Comparison of ENCODE assay signal across 13 cellular contexts in genomic region chr14:20802341-20803084, GRCh38. TPM values are rescaled to one million over a fixed set of nuclear protein-coding genes. Genes with fewer than 3 reads are reported as not detected.
DNase-seq lines count a peak whose midpoint lies in the region; ATAC-seq, FAIRE-seq and TF ChIP-seq lines count a peak whose summit lies in the region.
"Had no signal": no experiment of that assay in that cellular context is flagged by ENCODE, and none has a peak within 500 bp of the region (broad histone marks: within the 10 kb centered on the region; RNA-seq: fewer than 3 reads in every experiment).

Gene RNASE1 (minus strand): TSS chr14:20802844. CDS start chr14:20802068, 776 bp downstream.

- H3K4ac ChIP-seq in trophoblast cell (ENCODE audit: low read depth, low read length): no peak within 1 kb of the TSS

- H3K36me3 Mint-ChIP-seq in activated CD8-positive, alpha-beta T cell treated with anti-CD3 and anti-CD28 coated beads, Interleukin-2, amount 10 ng/mL, durations not matched to agents 7 days and 5 days (ENCODE audit: low read depth): no peaks in the 10 kb centered on the region

- peaks cover 19% of the 10 kb centered on the region for H3K79me2 ChIP-seq in K562 (ENCODE audit: control insufficient read depth, insufficient read depth, low read length)
- peaks cover 2% of the 10 kb centered on the region for H3K79me2 ChIP-seq in trophoblast cell (ENCODE audit: control insufficient read depth, insufficient read depth, low read length, poor library complexity)

- no peak within 1 kb of the TSS for H3K18ac ChIP-seq in trophoblast cell (ENCODE audit: low read length)

- DNase-seq in A172 (ENCODE audit: low spot score) (peak; percentile 9), K562 (ENCODE audit: extremely low read depth in 1 of 4, low spot score in 3 of 4) (peak; percentile 24 to 65 (median 32)), right atrium auricular region (ENCODE audit: low spot score) (peak; percentile 84), trophoblast cell (no peak), OCI-M1 (lab: John Stamatoyannopoulos, UW) (no peak)
- DNase-seq in stimulated activated CD8-positive, alpha-beta memory T cell treated with anti-CD3 and anti-CD28 coated beads, Interleukin-4, amount 100 ng/mL, for 48 hours: no peak
- no peak for DNase-seq in activated CD8-positive, alpha-beta T cell treated with anti-CD3 and anti-CD28 coated beads, Interleukin-2, amount 10 ng/mL, durations not matched to agents 7 days and 5 days
- DNase-seq: activated T-cell treated with anti-CD3 and anti-CD28 coated beads, Interleukin-2, amount 50 U/mL, for 48 hours; T-helper 1 cell had no signal

- no peaks in the 10 kb centered on the region for H3K9me3 ChIP-seq in K562 (replicated peaks; ENCODE audit: control insufficient read depth, insufficient read depth, low read depth, low read length)
- H3K9me3 ChIP-seq in right atrium auricular region: no peaks in the 10 kb centered on the region
- H3K9me3 ChIP-seq in trophoblast cell (ENCODE audit: insufficient read depth, low read depth, low read length): no peaks in the 10 kb centered on the region

- peak within 1 kb of the TSS; percentile 88 for H3K27ac ChIP-seq in K562 (ENCODE audit: extremely low read depth, low read depth, low read length)
- H3K27ac ChIP-seq in right atrium auricular region: peak within 1 kb of the TSS; percentile 63 to 80
- H3K27ac ChIP-seq in trophoblast cell (ENCODE audit: low read depth, low read length): no peak within 1 kb of the TSS
- H3K27ac ChIP-seq: HL-60 had no signal

- WGBS in K562 (ENCODE audit: insufficient coverage, low coverage, missing lambda C conversion rate): 19% methylated on average over 10 of the region's 11 CpGs
- no CpG with 5 or more reads among the region's 11 CpGs for WGBS in trophoblast cell (ENCODE audit: extremely low coverage, insufficient coverage, insufficient read length)

- H3K36me3 ChIP-seq in K562 (ENCODE audit: control insufficient read depth, insufficient read depth, low read length) (no peaks in the 10 kb centered on the region; the same call in 2 of the 3 replicates), right atrium auricular region (no peaks in the 10 kb centered on the region), trophoblast cell (ENCODE audit: control insufficient read depth in 1 of 2, insufficient read depth in 2 of 2, low read length in 2 of 2) (no peaks in the 10 kb centered on the region)

- FAIRE-seq in K562 (lab: Jason Lieb, UNC): peak; percentile 64
- FAIRE-seq: A204.1 had no signal

- in situ Hi-C loops in K562 (cut with MboI): no loop called here

- TF ChIP-seq CTCF in K562 (IDR thresholded peaks at IDR 0.05 in 2 of 3, conservative IDR thresholded peaks at IDR 0.05 in 1 of 3; ENCODE audit: insufficient read depth in 2 of 3, low read depth in 1 of 3, low read length in 3 of 3) (no peak), right atrium auricular region (IDR thresholded peaks at IDR 0.05) (no peak)

- peaks cover 5% of the 10 kb centered on the region for H3K4me1 Mint-ChIP-seq in activated CD8-positive, alpha-beta T cell treated with anti-CD3 and anti-CD28 coated beads, Interleukin-2, amount 10 ng/mL, durations not matched to agents 7 days and 5 days (ENCODE audit: low read depth)

- peaks cover 12% of the 10 kb centered on the region for H3K27me3 Mint-ChIP-seq in activated CD8-positive, alpha-beta T cell treated with anti-CD3 and anti-CD28 coated beads, Interleukin-2, amount 10 ng/mL, durations not matched to agents 7 days and 5 days (ENCODE audit: low read depth)

- no peak for TF ChIP-seq POLR2A in K562 (conservative IDR thresholded peaks at IDR 0.05)

- H3K4me1 ChIP-seq in K562 (replicated peaks in 1 of 2; ENCODE audit: control insufficient read depth in 2 of 2, insufficient read depth in 2 of 2, low read length in 2 of 2) (peaks cover 27 to 59% of the 10 kb centered on the region in 2 experiments), right atrium auricular region (peaks cover 0 to 27% of the 10 kb centered on the region in 2 donors), trophoblast cell (ENCODE audit: control insufficient read depth in 1 of 2, insufficient read depth in 2 of 2, low read length in 2 of 2) (peaks cover 14 to 21% of the 10 kb centered on the region in 2 experiments)

- peak within 1 kb of the TSS; percentile 88 for H2AK5ac ChIP-seq in trophoblast cell (ENCODE audit: low read length)

- H3K9ac ChIP-seq in K562 (ENCODE audit: insufficient read depth in 1 of 2, low read depth in 2 of 2, low read length in 2 of 2) (peak within 1 kb of the TSS; percentile 55 to 87), trophoblast cell (ENCODE audit: low read length) (no peak within 1 kb of the TSS)

- H3K4me3 ChIP-seq in K562 (peak within 1 kb of the TSS; percentile 30), right atrium auricular region (peak within 1 kb of the TSS; percentile 39 to 49), trophoblast cell (ENCODE audit: low read depth, low read length) (no peak within 1 kb of the TSS)

- H4K8ac ChIP-seq in trophoblast cell (ENCODE audit: low read depth, low read length): no peak within 1 kb of the TSS

- no TSS peak for BruUV-seq in K562 (replicated peaks; lab: Mats Ljungman, UMichigan)

- CTCF ChIA-PET in K562 (lab: Yijun Ruan, JAX; ENCODE audit: low intra/inter-chr PET ratio): no interaction called here
- CTCF ChIA-PET in activated CD8-positive, alpha-beta T cell treated with anti-CD3 and anti-CD28 coated beads, Interleukin-2, amount 10 ng/mL, durations not matched to agents 7 days and 5 days (lab: Charles Lee): no interaction called here

- H3K27ac Mint-ChIP-seq in activated CD8-positive, alpha-beta T cell treated with anti-CD3 and anti-CD28 coated beads, Interleukin-2, amount 10 ng/mL, durations not matched to agents 7 days and 5 days: no peak within 1 kb of the TSS

- no peak for TF ChIP-seq RAD21 in K562 (CRISPR knock-in tag; conservative IDR thresholded peaks at IDR 0.05 in 1 of 2, IDR thresholded peaks at IDR 0.05 in 1 of 2)

- intact Hi-C loops in K562 (cut with micrococcal nuclease): no loop called here

- peak within 1 kb of the TSS; percentile 89 for H2BK12ac ChIP-seq in trophoblast cell (ENCODE audit: low read length)

- ATAC-seq in K562: peak; percentile 17
- no peak for ATAC-seq in activated CD8-positive, alpha-beta T cell treated with anti-CD3 and anti-CD28 coated beads, Interleukin-2, amount 10 ng/mL, durations not matched to agents 7 days and 5 days
- ATAC-seq in HG02759 (IDR thresholded peaks at IDR 0.05; ENCODE audit: unreplicated experiment): no peak

- peaks cover 21% of the 10 kb centered on the region for H3K79me1 ChIP-seq in trophoblast cell (ENCODE audit: low read length)

- TF ChIP-seq EP300 in K562 (IDR thresholded peaks at IDR 0.05; ENCODE audit: low read length): no peak

- no peaks in the 10 kb centered on the region for H3K9me3 Mint-ChIP-seq in activated CD8-positive, alpha-beta T cell treated with anti-CD3 and anti-CD28 coated beads, Interleukin-2, amount 10 ng/mL, durations not matched to agents 7 days and 5 days (ENCODE audit: insufficient read depth)

- no peak within 1 kb of the TSS for H3K4me3 Mint-ChIP-seq in activated CD8-positive, alpha-beta T cell treated with anti-CD3 and anti-CD28 coated beads, Interleukin-2, amount 10 ng/mL, durations not matched to agents 7 days and 5 days

- H3K9me1 ChIP-seq in K562 (ENCODE audit: control insufficient read depth, insufficient read depth, low read length): no peaks in the 10 kb centered on the region

- H2BK120ac ChIP-seq in trophoblast cell (ENCODE audit: insufficient read depth, low read length, poor library complexity): no peak within 1 kb of the TSS

- no peak within 1 kb of the TSS for H3K23ac ChIP-seq in trophoblast cell (ENCODE audit: low read length)

- H2AFZ ChIP-seq in K562 (ENCODE audit: low read depth, low read length) (peak within 1 kb of the TSS; percentile 87), trophoblast cell (ENCODE audit: insufficient read depth, low read length, poor library complexity) (no peak within 1 kb of the TSS)

- H3K4me2 ChIP-seq in K562 (ENCODE audit: insufficient read depth, low read length): peak within 1 kb of the TSS; percentile 83
- no peak within 1 kb of the TSS for H3K4me2 ChIP-seq in trophoblast cell (ENCODE audit: low read length)

- peak within 1 kb of the TSS; percentile 5 for H3K14ac ChIP-seq in trophoblast cell (ENCODE audit: low read length)

- POLR2A ChIA-PET in K562 (lab: Yijun Ruan, JAX): interaction anchor here (1.0 to 1.8 kb wide), 3 partner anchors 8 to 18 kb away, joined by 4 to 5 read pairs (median 4); no protein-coding TSS in a partner anchor
- POLR2A ChIA-PET in activated CD8-positive, alpha-beta T cell treated with anti-CD3 and anti-CD28 coated beads, Interleukin-2, amount 10 ng/mL, durations not matched to agents 7 days and 5 days (lab: Charles Lee): no interaction called here

- peak within 1 kb of the TSS; percentile 18 for H2BK5ac ChIP-seq in trophoblast cell (ENCODE audit: low read depth, low read length, poor library complexity)

- H4K12ac ChIP-seq in trophoblast cell (ENCODE audit: low read depth, low read length): no peak within 1 kb of the TSS

- peak within 1 kb of the TSS; percentile 42 for H4K91ac ChIP-seq in trophoblast cell (ENCODE audit: low read depth, low read length)

- no peaks in the 10 kb centered on the region for H3K27me3 ChIP-seq in K562 (ENCODE audit: control insufficient read depth in 2 of 2, insufficient read depth in 2 of 2, low read length in 2 of 2)
- H3K27me3 ChIP-seq in right atrium auricular region: no peaks in the 10 kb centered on the region
- H3K27me3 ChIP-seq in trophoblast cell (ENCODE audit: insufficient read depth, low read length): no peaks in the 10 kb centered on the region

- H4K20me1 ChIP-seq in K562 (replicated peaks; ENCODE audit: control insufficient read depth, insufficient read depth, low read length): no peaks in the 10 kb centered on the region

RNA-seq across cellular contexts. Expression of gene RNASE1, which starts in this region (rescaled TPM):
- not detected in 2 replicates for total RNA-seq in A172 (2014; rRNA removed; shearing (Covaris generic))
- 7.9 and 16.0 TPM in 2 replicates for total RNA-seq in K562 (2011; cell fraction: chromatin; rRNA removed; ENCODE audit: low replicate concordance)
- 21.0 and 22.2 TPM in 2 replicates for total RNA-seq in K562 (2011; cell fraction: nucleolus; rRNA removed)
- total RNA-seq in K562 (2011; cell fraction: nucleoplasm; rRNA removed): 18.3 and 20.5 TPM in 2 replicates
- total RNA-seq in K562 (2014; rRNA removed) (10.7 and 12.7 TPM in 2 replicates), K562 (2014; rRNA removed; fragmentation: Illumina TruSeq; extraction: Trizol) (6.6 and 9.8 TPM in 2 replicates), K562 (2015; rRNA removed; fragmentation: Illumina TruSeq; extraction: Trizol) (13.9 and 16.9 TPM in 2 replicates), K562 (2021) (6.4 and 6.8 TPM in 2 replicates), right atrium auricular region (100 to 1,000 TPM; 230 to 343 TPM)
- polyA plus RNA-seq in K562 (2011; rRNA removed) (24.5 and 46.3 TPM in 2 replicates), K562 (2014; fragmentation: Illumina TruSeq; extraction: Trizol) (11.7 and 19.4 TPM in 2 replicates), K562 (2014; fragmentation: Nextera tagmentation; extraction: Ambion mirVana) (10 to 100 TPM; 33.1 to 33.3 TPM), K562 (2014; rRNA removed) (11.2 and 22.3 TPM in 2 replicates)
- polyA plus RNA-seq in K562 (2011; cell fraction: cytosol; rRNA removed): 49.2 and 64.0 TPM in 2 replicates
- 13.0 and 27.7 TPM in 2 replicates for polyA plus RNA-seq in K562 (2011; cell fraction: nucleus; rRNA removed)
- 20.5 and 22.5 TPM in 2 replicates for polyA plus RNA-seq in K562 (2012)
- 20.5 and 23.2 TPM in 2 replicates for polyA minus RNA-seq in K562 (2011; rRNA and poly(A)+ RNA removed)
- polyA minus RNA-seq in K562 (2011; cell fraction: cytosol; rRNA and poly(A)+ RNA removed): 4.5 and 6.8 TPM in 2 replicates
- polyA minus RNA-seq in K562 (2011; cell fraction: nucleus; rRNA and poly(A)+ RNA removed): 1.6 and 6.7 TPM in 2 replicates
- polyA plus RNA-seq in trophoblast cell (2013): 0.81 and 1.2 TPM in 2 replicates
- total RNA-seq in activated CD8-positive, alpha-beta T cell treated with anti-CD3 and anti-CD28 coated beads, Interleukin-2, amount 10 ng/mL, durations not matched to agents 7 days and 5 days: not detected
- total RNA-seq: osteocyte had no signal

Comparison
In these comparisons a context has a peak if more than half of its experiments do, and no peak if none do; other contexts are left out.
1. RNA of gene RNASE1 (total RNA-seq): 230 to 343 TPM in right atrium auricular region; 6.4 to 22.2 TPM in K562, not detected in A172 and not detected in activated CD8-positive, alpha-beta T cell treated with anti-CD3 and anti-CD28 coated beads, Interleukin-2, amount 10 ng/mL, durations not matched to agents 7 days and 5 days; every median in the first group is over 4 times any median in the second.
2. Peak in DNase-seq in A172; RNA of the gene not detected or under 1 TPM.
3. DNase-seq: peak in K562 (4 of 4) and right atrium auricular region (single experiment); none in trophoblast cell (0 of 2), OCI-M1 (single experiment), stimulated activated CD8-positive, alpha-beta memory T cell treated with anti-CD3 and anti-CD28 coated beads, Interleukin-4, amount 100 ng/mL, for 48 hours (single experiment) and activated CD8-positive, alpha-beta T cell treated with anti-CD3 and anti-CD28 coated beads, Interleukin-2, amount 10 ng/mL, durations not matched to agents 7 days and 5 days (single experiment).